13 cellular contexts compared by ENCODE assay signal in genomic region chr13:99353836-99354235, GRCh38. TPM values are rescaled to one million over a fixed set of nuclear protein-coding genes. Genes with fewer than 3 reads are reported as not detected.
DNase-seq lines count a peak whose midpoint lies in the region; ATAC-seq, FAIRE-seq and TF ChIP-seq lines count a peak whose summit lies in the region.
"Had no signal": no experiment of that assay in that cellular context is flagged by ENCODE, and none has a peak within 500 bp of the region (broad histone marks: within the 10 kb centered on the region; RNA-seq: fewer than 3 reads in every experiment).

No MANE protein-coding gene starts in this region.

- peaks cover 14% of the 10 kb centered on the region for H3K36me3 Mint-ChIP-seq in natural killer cell

- no peak for TF ChIP-seq POLR2A in H54 (IDR thresholded peaks at IDR 0.05; ENCODE audit: low read depth, low read length)

- H3K9me3 Mint-ChIP-seq in natural killer cell = no peaks in the 10 kb centered on the region

- DNase-seq in EH (ENCODE audit: low read depth) (peak; percentile 74), LHCN-M2 (ENCODE audit: low read depth) (peak; percentile 20), amniotic epithelial cell (ENCODE audit: low read depth) (peak; percentile 57), natural killer cell (no peak), H54 (ENCODE audit: insufficient read length, low spot score) (no peak)
- DNase-seq: DMS79 treated with DMSO at 0.1 percent for 48 hours, Karpas-422, mesendoderm, NCI-H2227 treated with DMSO at 0.1 percent for 48 hours had no signal

- intact Hi-C loops in natural killer cell (cut with micrococcal nuclease) = loop anchor here (5.0 to 10.0 kb wide), 2 partner anchors 47 to 179 kb away; partner anchors contain the start of gene GPR183

- FAIRE-seq in H54 (lab: Jason Lieb, UNC) = no peak

- no peak for TF ChIP-seq CTCF in natural killer cell (IDR thresholded peaks at IDR 0.05)

- H3K27ac Mint-ChIP-seq in natural killer cell = peak overlapping the region; percentile 89 to 91

- peak overlapping the region; percentile 67 for H3K4me3 Mint-ChIP-seq in natural killer cell

- peaks cover 82 to 83% of the 10 kb centered on the region in 2 donors for H3K4me1 Mint-ChIP-seq in natural killer cell

- no peak for ATAC-seq in natural killer cell
- no peak for ATAC-seq in HG03342 (IDR thresholded peaks at IDR 0.05; ENCODE audit: unreplicated experiment)
- no peak for ATAC-seq in HG02885 (IDR thresholded peaks at IDR 0.05; ENCODE audit: poor library complexity, unreplicated experiment)
- no peak for ATAC-seq in HG02571 (IDR thresholded peaks at IDR 0.05; ENCODE audit: unreplicated experiment)
- ATAC-seq: sciatic nerve had no signal

- no peaks in the 10 kb centered on the region for H3K27me3 Mint-ChIP-seq in natural killer cell (ENCODE audit: low read depth in 2 of 2)

RNA-seq across cellular contexts. Expression of gene GPR183, which starts 46.6 kb away (rescaled TPM):
- total RNA-seq in LHCN-M2 (2014; rRNA removed) = 0.11 TPM in 1 of 2 replicates, not detected in the other
- 0.07 TPM for polyA plus RNA-seq in LHCN-M2 (2012)
- 10 to 100 TPM; 20.0 to 47.0 (median 41.1) TPM for total RNA-seq in natural killer cell

Comparison
In these comparisons a context has a peak if more than half of its experiments do, and no peak if none do; other contexts are left out.
1. DNase-seq: peak in EH (single experiment), LHCN-M2 (single experiment) and amniotic epithelial cell (single experiment); none in natural killer cell (single experiment) and H54 (single experiment).
2. RNA of gene GPR183, which starts 46.6 kb away (total RNA-seq): 20.0 to 47.0 TPM in natural killer cell; 0.11 TPM in LHCN-M2; every median in the first group is over 10 times any median in the second.